ENCODE assay signal across 9 cellular contexts in the genomic region with DNA sequence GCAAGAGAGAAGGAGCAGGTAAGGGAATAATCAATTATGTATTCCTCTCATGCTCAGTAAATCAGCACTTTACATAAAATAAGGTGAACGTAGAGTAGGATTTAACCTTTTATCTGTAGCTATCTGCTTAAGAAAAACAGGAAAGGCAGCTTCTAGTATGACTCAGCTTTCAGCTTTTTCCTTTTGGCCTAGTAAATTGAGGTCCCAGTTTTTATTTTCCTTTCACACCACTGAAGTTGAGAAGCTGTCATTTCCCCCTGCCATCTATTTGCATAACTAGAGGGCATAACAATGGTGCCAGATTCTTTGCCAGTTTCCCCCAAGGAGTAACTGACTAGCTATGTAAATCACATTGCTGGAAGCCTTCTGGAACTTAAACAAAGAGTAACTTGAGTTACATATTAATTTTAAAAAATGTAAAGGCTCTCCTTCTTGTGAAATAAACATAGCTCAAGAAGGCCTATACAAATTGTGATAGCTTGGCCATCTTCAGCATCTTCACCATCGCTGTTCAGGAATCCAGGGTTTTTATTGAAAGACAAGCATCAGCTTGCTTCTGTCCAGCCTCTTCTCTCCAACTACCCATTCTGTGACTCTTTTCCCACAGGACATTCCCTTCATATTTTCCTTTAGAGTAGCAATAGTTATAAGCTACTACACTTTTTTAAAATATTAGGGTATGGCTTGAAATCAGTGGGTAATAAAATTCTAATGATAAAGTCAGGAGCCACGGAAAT.
DNase-seq lines count a peak whose midpoint lies in the region; ATAC-seq and TF ChIP-seq lines count a peak whose summit lies in the region.
"Had no signal": no experiment of that assay in that cellular context is flagged by ENCODE, and none has a peak within 500 bp of the region (broad histone marks: within the 10 kb centered on the region; RNA-seq: fewer than 3 reads in every experiment).

No MANE protein-coding gene starts in this region.

- CTCF ChIA-PET in activated B cell treated with CpG ODN at 0.5 μM for 24 hours (lab: Charles Lee) = interaction anchor here (0.6 to 1.0 kb wide), 3 partner anchors 28 to 291 kb away, joined by 3 to 5 read pairs (median 4); no protein-coding TSS in a partner anchor

- H3K27ac ChIP-seq in ovary = no peak overlapping the region
- H3K27ac ChIP-seq: testis had no signal

- H3K4me1 Mint-ChIP-seq in activated B cell treated with CpG ODN at 0.5 μM for 24 hours = peaks cover 28% of the 10 kb centered on the region

- H3K4me1 ChIP-seq in ovary (ENCODE audit: insufficient read depth) = no peaks in the 10 kb centered on the region
- H3K4me1 ChIP-seq: testis had no signal

- H3K4me3 Mint-ChIP-seq in activated B cell treated with CpG ODN at 0.5 μM for 24 hours = no peak overlapping the region

- POLR2A ChIA-PET in activated B cell treated with CpG ODN at 0.5 μM for 24 hours (lab: Charles Lee) = no interaction called here

- H3K27me3 Mint-ChIP-seq in activated B cell treated with CpG ODN at 0.5 μM for 24 hours = no peaks in the 10 kb centered on the region

- TF ChIP-seq CTCF in activated B cell treated with CpG ODN at 0.5 μM for 24 hours (IDR thresholded peaks at IDR 0.05) (no peak), ovary (IDR thresholded peaks at IDR 0.05) (no peak)

- ATAC-seq in HG02763 (IDR thresholded peaks at IDR 0.05; ENCODE audit: unreplicated experiment) (peak; percentile 70), activated B cell treated with CpG ODN at 0.5 μM for 24 hours (ENCODE audit: low read depth) (peak; percentile 42)

- peak; percentile 15 for DNase-seq in EL
- no peak for DNase-seq in activated B cell treated with CpG ODN at 0.5 μM for 24 hours
- peak; percentile 30 for DNase-seq in iPS-NIHi7 (ENCODE audit: extremely low spot score)
- DNase-seq in NCI-H2029 treated with DMSO at 0.1 percent for 48 hours (lab: John Stamatoyannopoulos, UW) = no peak
- no peak for DNase-seq in activated CD4-positive, alpha-beta T cell treated with anti-CD3 and anti-CD28 coated beads for 48 hours
- no peak for DNase-seq in NOMO-1 treated with dmso at 0.1 percent for 144 hours (lab: John Stamatoyannopoulos, UW; ENCODE audit: unreplicated experiment)
- DNase-seq in ovary = no peak
- DNase-seq: testis had no signal

- TF ChIP-seq EP300 in ovary (IDR thresholded peaks at IDR 0.05) = no peak

- H3K4me3 ChIP-seq in ovary = no peak overlapping the region
- H3K4me3 ChIP-seq: testis had no signal

- H3K36me3 ChIP-seq in ovary = no peaks in the 10 kb centered on the region

- H3K9me3 ChIP-seq in ovary = no peaks in the 10 kb centered on the region
- H3K9me3 ChIP-seq: testis had no signal

- H3K27me3 ChIP-seq in ovary = no peaks in the 10 kb centered on the region
- H3K27me3 ChIP-seq: testis had no signal

- H3K27ac Mint-ChIP-seq in activated B cell treated with CpG ODN at 0.5 μM for 24 hours = peak overlapping the region; percentile 60

- 73 to 79% (median 75%) methylated on average over 3 of the region's 3 CpGs for WGBS in ovary, 3 donors

- peaks cover 33% of the 10 kb centered on the region for H3K36me3 Mint-ChIP-seq in activated B cell treated with CpG ODN at 0.5 μM for 24 hours (ENCODE audit: low read depth)

- no peaks in the 10 kb centered on the region for H3K9me3 Mint-ChIP-seq in activated B cell treated with CpG ODN at 0.5 μM for 24 hours

- no peak for TF ChIP-seq POLR2A in ovary (IDR thresholded peaks at IDR 0.05)

- intact Hi-C loops in activated B cell treated with CpG ODN at 0.5 μM for 24 hours (cut with micrococcal nuclease) = no loop called here
- intact Hi-C loops in ovary (cut with DNase I) = no loop called here

Comparison
In these comparisons a context has a peak if more than half of its experiments do, and no peak if none do; other contexts are left out.
1. DNase-seq: peak in EL (single experiment) and iPS-NIHi7 (single experiment); none in activated B cell treated with CpG ODN at 0.5 μM for 24 hours (single experiment), NCI-H2029 treated with DMSO at 0.1 percent for 48 hours (single experiment), activated CD4-positive, alpha-beta T cell treated with anti-CD3 and anti-CD28 coated beads for 48 hours (single experiment), NOMO-1 treated with dmso at 0.1 percent for 144 hours (single experiment) and ovary (0 of 5).